In genomic region chr4:73258668-73259551, GRCh38 we compare ENCODE assay signal across 1 cellular context.
TF ChIP-seq lines count a peak whose summit lies in the region.

Gene ANKRD17 (minus strand): TSS chr4:73258798. CDS start chr4:73258668, 130 bp downstream.

TF ChIP-seq in HepG2, 621 proteins besides CTCF, POLR2A, EP300 and RAD21 (continued from another document and continues in another):
- TF ChIP-seq MXD3 (CRISPR knock-in tag; IDR thresholded peaks at IDR 0.05) (peak; percentile 88), GMEB1 (CRISPR knock-in tag; IDR thresholded peaks at IDR 0.05; ENCODE audit: borderline replicate concordance) (peak; percentile 82), NFKB2 (CRISPR knock-in tag; IDR thresholded peaks at IDR 0.05; ENCODE audit: borderline replicate concordance) (peak; percentile 68; the same call in 1 of the 2 replicates), ARID3A (IDR thresholded peaks at IDR 0.05; ENCODE audit: low read depth, low read length) (peak; percentile 57; the same call in 1 of the 2 replicates), ZNF160 (CRISPR knock-in tag; IDR thresholded peaks at IDR 0.05) (peak; percentile 54; the same call in 1 of the 2 replicates), ZNF839 (CRISPR knock-in tag; IDR thresholded peaks at IDR 0.05; ENCODE audit: borderline replicate concordance) (peak; percentile 83; the same call in 1 of the 2 replicates), BRF2 (CRISPR knock-in tag; IDR thresholded peaks at IDR 0.05) (no peak), PHF5A (CRISPR knock-in tag; IDR thresholded peaks at IDR 0.05; ENCODE audit: low read depth, unreplicated experiment) (no peak), KAT8 (CRISPR knock-in tag; IDR thresholded peaks at IDR 0.05) (peak; percentile 98), SRSF1 (optimal IDR thresholded peaks at IDR 0.05; ENCODE audit: low read depth, low read length) (peak; percentile 91), ZBTB40 (IDR thresholded peaks at IDR 0.05) (no peak), ZBTB40 (CRISPR knock-in tag; IDR thresholded peaks at IDR 0.05) (peak; percentile 58), ZNF605 (CRISPR knock-in tag; IDR thresholded peaks at IDR 0.05) (peak; percentile 94), ZEB1 (IDR thresholded peaks at IDR 0.05; ENCODE audit: insufficient replicate concordance, low read depth) (peak; percentile 12), HDAC6 (IDR thresholded peaks at IDR 0.05; ENCODE audit: low read depth, low read length) (no peak), NAIF1 (CRISPR knock-in tag; IDR thresholded peaks at IDR 0.05; ENCODE audit: borderline replicate concordance) (peak; percentile 60; the same call in 1 of the 2 replicates), ZNF691 (CRISPR knock-in tag; IDR thresholded peaks at IDR 0.05; ENCODE audit: borderline replicate concordance, low read depth) (peak; percentile 65; the same call in 1 of the 2 replicates), CREM (IDR thresholded peaks at IDR 0.05) (peak; percentile 97), CREM (CRISPR knock-in tag; IDR thresholded peaks at IDR 0.05) (peak; percentile 91), ZNF710 (CRISPR knock-in tag; IDR thresholded peaks at IDR 0.05; ENCODE audit: borderline replicate concordance) (peak; percentile 67), SKI (IDR thresholded peaks at IDR 0.05; ENCODE audit: partially characterized antibody) (no peak), U2AF2 (IDR thresholded peaks at IDR 0.05; ENCODE audit: low read depth, low read length) (0 out of 2 replicates have a peak, but pooled peaks have one; percentile 66), ZNF101 (CRISPR knock-in tag; IDR thresholded peaks at IDR 0.05; ENCODE audit: borderline replicate concordance, low read depth) (no peak), NR1H2 (CRISPR knock-in tag; IDR thresholded peaks at IDR 0.05; ENCODE audit: borderline replicate concordance, low read depth) (peak; percentile 24; the same call in 1 of the 2 replicates), MAFG (CRISPR knock-in tag; IDR thresholded peaks at IDR 0.05) (no peak), ATF3 (CRISPR knock-in tag; IDR thresholded peaks at IDR 0.05) (peak; percentile 34; the same call in 1 of the 2 replicates), CBX1 (IDR thresholded peaks at IDR 0.05; ENCODE audit: low read depth) (no peak), HCFC1 (IDR thresholded peaks at IDR 0.05; ENCODE audit: low read depth, low read length) (peak; percentile 67), YEATS2 (CRISPR knock-in tag; IDR thresholded peaks at IDR 0.05; ENCODE audit: borderline replicate concordance) (peak; percentile 95), NR2F6 (IDR thresholded peaks at IDR 0.05) (no peak), NR2F6 (CRISPR knock-in tag; IDR thresholded peaks at IDR 0.05) (peak; percentile 20; the same call in 1 of the 2 replicates), ZNF414 (CRISPR knock-in tag; IDR thresholded peaks at IDR 0.05) (peak; percentile 65; the same call in 1 of the 2 replicates), MTA3 (CRISPR knock-in tag; IDR thresholded peaks at IDR 0.05) (no peak), RFX3 (CRISPR knock-in tag; IDR thresholded peaks at IDR 0.05) (0 out of 2 replicates have a peak, but pooled peaks have one; percentile 12), FOXA3 (CRISPR knock-in tag; IDR thresholded peaks at IDR 0.05) (peak; percentile 59), DZIP1 (CRISPR knock-in tag; IDR thresholded peaks at IDR 0.05) (no peak; the same call in 1 of the 2 replicates)
